14 cellular contexts compared by ENCODE assay signal in the genomic region with DNA sequence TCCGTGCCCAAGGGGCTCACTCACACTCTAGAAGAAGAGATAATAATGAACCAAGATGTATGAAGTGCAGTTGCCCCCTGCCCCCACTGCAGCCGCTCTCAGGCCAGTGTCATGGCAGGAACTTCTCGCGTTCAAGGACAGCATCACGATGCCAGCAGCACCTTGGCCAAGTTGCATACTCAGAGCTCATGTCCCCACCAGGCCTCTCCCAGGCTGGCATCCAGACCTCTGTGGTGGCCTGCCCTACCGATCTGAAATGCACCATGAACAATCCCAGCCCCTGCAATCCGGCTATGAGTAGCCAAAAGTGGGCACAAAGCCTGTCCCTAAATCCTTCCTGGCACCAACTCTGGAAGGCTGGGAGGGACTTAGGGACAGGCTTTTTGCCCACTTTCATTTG.
"Had no signal": no experiment of that assay in that cellular context is flagged by ENCODE, and none has a peak within 500 bp of the region (broad histone marks: within the 10 kb centered on the region; RNA-seq: fewer than 3 reads in every experiment).

No MANE protein-coding gene starts in this region.

- ATAC-seq: activated naive CD4-positive, alpha-beta T cell treated with anti-CD3 and anti-CD28 coated beads, Interleukin-2, amount 50 U/mL, for 72 hours; left cardiac atrium; lower lobe of right lung; mucosa of descending colon had no signal

- H3K9me3 Mint-ChIP-seq: activated naive CD4-positive, alpha-beta T cell treated with anti-CD3 and anti-CD28 coated beads, Interleukin-2, amount 50 U/mL, for 72 hours had no signal

- H3K4me3 ChIP-seq: breast epithelium, lower lobe of right lung, mucosa of descending colon, ovary, SJCRH30, skin epidermis, transverse colon had no signal

- H3K27ac Mint-ChIP-seq: activated naive CD4-positive, alpha-beta T cell treated with anti-CD3 and anti-CD28 coated beads, Interleukin-2, amount 50 U/mL, for 72 hours had no signal

- H3K9me3 ChIP-seq: breast epithelium, lower lobe of right lung, mucosa of descending colon, ovary, SJCRH30, transverse colon had no signal

- H3K36me3 Mint-ChIP-seq: activated naive CD4-positive, alpha-beta T cell treated with anti-CD3 and anti-CD28 coated beads, Interleukin-2, amount 50 U/mL, for 72 hours had no signal

- H3K27me3 ChIP-seq: breast epithelium, ovary, SJCRH30 had no signal

- H3K36me3 ChIP-seq: breast epithelium, lower lobe of right lung, ovary, SJCRH30, transverse colon had no signal

- DNase-seq: activated CD4-positive, alpha-beta T cell treated with anti-CD3 and anti-CD28 coated beads, Interleukin-2, amount 50 U/mL, for 4 hours; activated CD4-positive, CD25-positive, alpha-beta regulatory T cell treated with anti-CD3 and anti-CD28 coated beads, Interleukin-2, amount 50 U/mL, for 72 hours; activated T-cell treated with anti-CD3 and anti-CD28 coated beads, Interleukin-2, amount 50 U/mL, for 1 hour; left cardiac atrium; lower lobe of right lung; mucosa of descending colon; ovary; retina; SJCRH30; SW 1271; transverse colon had no signal

- H3K4me1 ChIP-seq: breast epithelium, lower lobe of right lung, SJCRH30, transverse colon had no signal

- H3K27ac ChIP-seq: breast epithelium, lower lobe of right lung, ovary, SJCRH30, skin epidermis, transverse colon had no signal
